7 cellular contexts compared by ENCODE assay signal in genomic region chr6:102961902-102962301, GRCh38.
"Had no signal": no experiment of that assay in that cellular context is flagged by ENCODE, and none has a peak within 500 bp of the region (broad histone marks: within the 10 kb centered on the region; RNA-seq: fewer than 3 reads in every experiment).

No MANE protein-coding gene starts in this region.

- H3K4me3 Mint-ChIP-seq: H9 had no signal

- H2AFZ ChIP-seq: GM23248 had no signal

- DNase-seq: GM23248, GOT3, H9, HCEC 1CT, IMR-90, KG1 had no signal

- ATAC-seq: K562 had no signal

- H3K27ac Mint-ChIP-seq: H9 had no signal

- H3K4me1 Mint-ChIP-seq: H9 had no signal

- H3K27ac ChIP-seq: GM23248 had no signal

- H3K4me3 ChIP-seq: GM23248, K562 had no signal

- H3K9me3 Mint-ChIP-seq: H9 had no signal

- H3K9ac ChIP-seq: GM23248 had no signal
